Comparison of ENCODE assay signal across 19 cellular contexts in the genomic region with DNA sequence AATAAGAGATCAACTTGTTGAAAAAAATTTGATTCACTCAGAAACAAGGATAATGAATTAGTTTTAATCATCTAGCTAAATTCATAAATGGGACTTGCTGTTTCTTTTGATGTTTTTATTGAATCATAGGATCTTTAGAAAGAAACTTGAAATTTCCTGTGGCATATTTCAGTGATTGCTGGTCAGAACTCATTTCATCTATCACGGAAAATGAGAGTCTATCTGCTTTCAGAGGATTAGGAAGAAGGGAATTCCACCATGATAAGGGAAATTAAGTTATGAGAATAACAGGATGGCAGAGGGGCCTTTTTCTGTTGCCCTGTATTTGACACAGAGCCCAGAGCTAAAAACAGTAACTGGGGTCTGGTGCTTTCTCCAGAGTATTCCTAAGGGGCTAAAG.
DNase-seq lines count a peak whose midpoint lies in the region; ATAC-seq and TF ChIP-seq lines count a peak whose summit lies in the region.
"Had no signal": no experiment of that assay in that cellular context is flagged by ENCODE, and none has a peak within 500 bp of the region (broad histone marks: within the 10 kb centered on the region; RNA-seq: fewer than 3 reads in every experiment).

No MANE protein-coding gene starts in this region.

- no peaks in the 10 kb centered on the region for H4K20me1 ChIP-seq in BLaER1 treated with 17β-estradiol and CSF1 and Interleukin-3, amounts not matched to agents 10 nM and 100 nM

- H3K4me2 ChIP-seq in BLaER1 treated with 17β-estradiol and CSF1 and Interleukin-3, amounts not matched to agents 10 nM and 100 nM = peak overlapping the region; percentile 3 to 59 (median 40); a peak in 18 of 22 replicates
- H3K4me2 ChIP-seq: PC-9 had no signal

- in situ Hi-C loops in GM13976 (cut with MboI; ENCODE audit: low sequenced_read_pairs, unreplicated experiment) = no loop called here
- in situ Hi-C loops in ACHN (cut with HindIII; ENCODE audit: low pct_ligation_motif_present, low pct_unique_long_range_greater_than_20kb, low sequenced_read_pairs) = loop anchor here (25.0 kb wide), 1 partner anchor 282 kb away; no protein-coding TSS in a partner anchor

- H3K27me3 ChIP-seq in BLaER1 treated with 17β-estradiol and CSF1 and Interleukin-3, amounts not matched to agents 10 nM and 100 nM = no peaks in the 10 kb centered on the region
- H3K27me3 ChIP-seq in adipocyte (replicated peaks; ENCODE audit: control insufficient read depth, insufficient read depth, low read length) = no peaks in the 10 kb centered on the region

- ATAC-seq in HG03565 (IDR thresholded peaks at IDR 0.05; ENCODE audit: unreplicated experiment) (no peak), GM18519 (IDR thresholded peaks at IDR 0.05; ENCODE audit: low FRiP score, unreplicated experiment) (no peak)
- ATAC-seq: HepG2 had no signal

- DNase-seq in adipocyte (ENCODE audit: low read depth) (peak; percentile 22), iris pigment epithelial cell (ENCODE audit: low read depth) (peak; percentile 18), GM13976 (ENCODE audit: low spot score) (no peak), ACHN (no peak)
- DNase-seq: DMS79, GOT3, KG1, NCI-H1092, NCI-H1436 treated with DMSO at 0.1 percent for 48 hours, NCI-H226, SHP77 treated with DMSO at 0.1 percent for 48 hours had no signal

- no peak overlapping the region for H3K4me3 ChIP-seq in BLaER1 treated with 17β-estradiol and CSF1 and Interleukin-3, amounts not matched to agents 10 nM and 100 nM
- H3K4me3 ChIP-seq in adipocyte (ENCODE audit: low read length) = no peak overlapping the region
- H3K4me3 ChIP-seq: PC-9, SK-N-MC had no signal

- H3K27ac ChIP-seq in BLaER1 treated with 17β-estradiol and CSF1 and Interleukin-3, amounts not matched to agents 10 nM and 100 nM = no peak overlapping the region
- H3K27ac ChIP-seq: HL-60, PC-9, RWPE1, SK-N-MC had no signal

- H3K36me3 ChIP-seq in BLaER1 treated with 17β-estradiol and CSF1 and Interleukin-3, amounts not matched to agents 10 nM and 100 nM = peaks cover 0 to 14% (median 0%) of the 10 kb centered on the region in 11 experiments; a peak in 7 of 22 replicates
- no peaks in the 10 kb centered on the region for H3K36me3 ChIP-seq in adipocyte (ENCODE audit: control insufficient read depth, insufficient read depth, low read length, severe bottlenecking)

- peak overlapping the region in 1 of 11 experiments; percentile 9; a peak in 1 of 22 replicates for H3K9ac ChIP-seq in BLaER1 treated with 17β-estradiol and CSF1 and Interleukin-3, amounts not matched to agents 10 nM and 100 nM
- peak overlapping the region; percentile 85 for H3K9ac ChIP-seq in adipocyte (ENCODE audit: low read length)

- H3K4me1 ChIP-seq in BLaER1 treated with 17β-estradiol and CSF1 and Interleukin-3, amounts not matched to agents 10 nM and 100 nM = peaks cover 9 to 38% (median 13%) of the 10 kb centered on the region in 10 experiments
- peaks cover 28% of the 10 kb centered on the region for H3K4me1 ChIP-seq in adipocyte (ENCODE audit: control insufficient read depth, insufficient read depth, low read length)

- no peak for TF ChIP-seq CTCF in GM13976 (IDR thresholded peaks at IDR 0.05; ENCODE audit: borderline replicate concordance, control extremely low read depth, extremely low read depth, insufficient read depth, missing control alignments)

- H3K9me3 ChIP-seq in BLaER1 treated with 17β-estradiol and CSF1 and Interleukin-3, amounts not matched to agents 10 nM and 100 nM (replicated peaks in 1 of 11) = 0 out of 22 replicates have a peak, but pooled peaks cover 0 to 5% (median 0%) of the 10 kb centered on the region in 11 experiments
- no peaks in the 10 kb centered on the region for H3K9me3 ChIP-seq in adipocyte (ENCODE audit: control insufficient read depth, low read length)

Comparison
In these comparisons a context has a peak if more than half of its experiments do, and no peak if none do; other contexts are left out.
1. DNase-seq: peak in adipocyte (single experiment) and iris pigment epithelial cell (single experiment); none in GM13976 (single experiment) and ACHN (single experiment).